In genomic region chr2:189661148-189661956, GRCh38 we compare ENCODE assay signal across 8 cellular contexts. TPM values are rescaled to one million over a fixed set of nuclear protein-coding genes. Genes with fewer than 3 reads are reported as not detected.
DNase-seq lines count a peak whose midpoint lies in the region; ATAC-seq, FAIRE-seq and TF ChIP-seq lines count a peak whose summit lies in the region.

TSS of gene ASNSD1 (plus strand) at chr2:189661459. CDS start at chr2:189666133, 4,674 bp downstream.

- H3K36me3 Mint-ChIP-seq in nephron (ENCODE audit: low read depth), result peaks cover 6% of the 10 kb centered on the region

- TF ChIP-seq POLR2A in H54 (IDR thresholded peaks at IDR 0.05; ENCODE audit: low read depth, low read length), result peak; percentile 95

- in situ Hi-C loops in G401 (cut with HindIII; ENCODE audit: low sequenced_read_pairs), result no loop called here

- peaks cover 4% of the 10 kb centered on the region for H3K4me1 ChIP-seq in RWPE2 (ENCODE audit: insufficient read depth, poor library complexity, severe bottlenecking)

- H3K4me1 Mint-ChIP-seq in nephron, result peaks cover 12% of the 10 kb centered on the region
- peaks cover 45% of the 10 kb centered on the region for H3K4me1 Mint-ChIP-seq in stimulated activated naive CD8-positive, alpha-beta T cell treated with anti-CD3 and anti-CD28 coated beads, Interleukin-15, amount 100 ng/mL, for 72 hours

- FAIRE-seq in H54 (lab: Jason Lieb, UNC), result peak; percentile 99

- no peak within 1 kb of the TSS for H3K4me3 Mint-ChIP-seq in nephron
- no peak within 1 kb of the TSS for H3K4me3 Mint-ChIP-seq in stimulated activated naive CD8-positive, alpha-beta T cell treated with anti-CD3 and anti-CD28 coated beads, Interleukin-15, amount 100 ng/mL, for 72 hours

- H3K27me3 ChIP-seq in RWPE2 (ENCODE audit: insufficient read depth, poor library complexity, severe bottlenecking), result no peaks in the 10 kb centered on the region

- H3K27ac ChIP-seq in RWPE2 (ENCODE audit: poor library complexity, severe bottlenecking), result no peak within 1 kb of the TSS

- TF ChIP-seq CTCF in RWPE2 (IDR thresholded peaks at IDR 0.05; ENCODE audit: poor library complexity, severe bottlenecking) (peak; percentile 99), fibroblast of the aortic adventitia (IDR thresholded peaks at IDR 0.05; ENCODE audit: insufficient read depth, low read length) (peak; percentile 84), nephron (IDR thresholded peaks at IDR 0.05; ENCODE audit: unreplicated experiment in 3 of 3) (peak; percentile 90 to 99 (median 92))

- DNase-seq in G401 (ENCODE audit: low spot score) (peak; percentile 99), H54 (ENCODE audit: insufficient read length, low spot score) (peak; percentile 94), LoVo (ENCODE audit: low spot score) (peak; percentile 100), RWPE2 (ENCODE audit: low spot score) (peak; percentile 97), fibroblast of the aortic adventitia (ENCODE audit: low read depth) (peak; percentile 100)
- DNase-seq in activated T-helper 9 cell treated with anti-CD3 and anti-CD28 coated beads, Interleukin-2, amount 50 U/mL, for 16 hours (ENCODE audit: low read depth), result peak; percentile 98
- peak; percentile 98 to 99 for DNase-seq in stimulated activated naive CD8-positive, alpha-beta T cell treated with anti-CD3 and anti-CD28 coated beads, Interleukin-15, amount 100 ng/mL, for 72 hours

- peak; percentile 95 for ATAC-seq in RWPE2 (ENCODE audit: low read depth)
- ATAC-seq in stimulated activated naive CD8-positive, alpha-beta T cell treated with anti-CD3 and anti-CD28 coated beads, Interleukin-15, amount 100 ng/mL, for 72 hours, result peak; percentile 90

- H3K4me3 ChIP-seq in RWPE2 (ENCODE audit: severe bottlenecking) (peak within 1 kb of the TSS; percentile 56), fibroblast of the aortic adventitia (ENCODE audit: low read depth, low read length) (peak within 1 kb of the TSS; percentile 100)

- H3K27me3 Mint-ChIP-seq in nephron (ENCODE audit: low read depth), result no peaks in the 10 kb centered on the region
- no peaks in the 10 kb centered on the region for H3K27me3 Mint-ChIP-seq in stimulated activated naive CD8-positive, alpha-beta T cell treated with anti-CD3 and anti-CD28 coated beads, Interleukin-15, amount 100 ng/mL, for 72 hours

- no peaks in the 10 kb centered on the region for H3K9me3 ChIP-seq in RWPE2 (ENCODE audit: severe bottlenecking)

- no peaks in the 10 kb centered on the region for H3K9me3 Mint-ChIP-seq in nephron
- no peaks in the 10 kb centered on the region for H3K9me3 Mint-ChIP-seq in stimulated activated naive CD8-positive, alpha-beta T cell treated with anti-CD3 and anti-CD28 coated beads, Interleukin-15, amount 100 ng/mL, for 72 hours

- no peak within 1 kb of the TSS for H3K27ac Mint-ChIP-seq in nephron
- H3K27ac Mint-ChIP-seq in stimulated activated naive CD8-positive, alpha-beta T cell treated with anti-CD3 and anti-CD28 coated beads, Interleukin-15, amount 100 ng/mL, for 72 hours, result no peak within 1 kb of the TSS

- H3K36me3 ChIP-seq in RWPE2 (ENCODE audit: low read depth), result peaks cover 18% of the 10 kb centered on the region

RNA-seq across cellular contexts. Expression of gene ASNSD1, which starts in this region (rescaled TPM):
- 35.4 and 62.6 TPM in 2 replicates for total RNA-seq in G401 (2014; rRNA removed; shearing (Covaris generic))
- total RNA-seq in fibroblast of the aortic adventitia (ENCODE audit: low replicate concordance), result 77.7 and 95.7 TPM in 2 replicates
